1 cellular context compared by ENCODE assay signal in genomic region chr20:44800398-44801046, GRCh38.
TF ChIP-seq lines count a peak whose summit lies in the region.

No MANE protein-coding gene starts in this region.

TF ChIP-seq in endothelial cell of umbilical vein, 7 proteins besides CTCF, POLR2A, EP300 and RAD21:
- TF ChIP-seq MYC (IDR thresholded peaks at IDR 0.05; ENCODE audit: low read depth, low read length) (no peak), FOS (IDR thresholded peaks at IDR 0.05; ENCODE audit: borderline replicate concordance, insufficient read depth, low read length) (no peak), EZH2 (IDR thresholded peaks at IDR 0.05; ENCODE audit: borderline replicate concordance, low read depth, low read length, severe bottlenecking) (no peak), GATA2 (IDR thresholded peaks at IDR 0.05; ENCODE audit: insufficient read depth, insufficient read length, low read depth, low read length) (no peak), JUN (IDR thresholded peaks at IDR 0.05; ENCODE audit: borderline replicate concordance, insufficient read depth, insufficient read length, low read depth) (no peak), POLR2AphosphoS5 (IDR thresholded peaks at IDR 0.05; ENCODE audit: insufficient read depth, low read depth, low read length) (no peak)
- TF ChIP-seq, protein P1, sequence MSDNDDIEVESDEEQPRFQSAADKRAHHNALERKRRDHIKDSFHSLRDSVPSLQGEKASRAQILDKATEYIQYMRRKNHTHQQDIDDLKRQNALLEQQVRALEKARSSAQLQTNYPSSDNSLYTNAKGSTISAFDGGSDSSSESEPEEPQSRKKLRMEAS (IDR thresholded peaks at IDR 0.05; ENCODE audit: insufficient read depth, insufficient read length) = no peak
TF ChIP-seq in endothelial cell of umbilical vein: peak in this region for 0.
